34 cellular contexts compared by ENCODE assay signal in the genomic region with DNA sequence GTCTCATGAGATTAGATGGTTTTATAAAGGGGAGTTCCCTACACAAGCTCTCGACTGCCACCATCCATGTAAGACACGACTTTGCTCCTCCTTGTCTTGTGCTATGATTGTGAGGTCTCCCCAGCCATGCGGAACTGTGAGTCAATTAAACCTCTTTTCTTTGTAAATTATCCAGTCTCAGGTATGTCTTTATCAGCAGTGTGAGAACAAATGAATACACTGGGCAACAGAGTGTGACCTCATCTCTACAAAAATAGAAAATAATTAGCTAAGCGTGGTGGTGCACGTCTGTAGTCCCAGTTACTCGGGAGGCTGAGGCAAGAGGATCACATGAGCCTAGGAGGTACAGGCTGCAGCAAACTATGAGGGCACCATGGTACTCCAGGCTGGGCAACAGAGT.
"Had no signal": no experiment of that assay in that cellular context is flagged by ENCODE, and none has a peak within 500 bp of the region (broad histone marks: within the 10 kb centered on the region; RNA-seq: fewer than 3 reads in every experiment).

No MANE protein-coding gene starts in this region.

- DNase-seq: activated CD4-positive, alpha-beta T cell treated with anti-CD3 and anti-CD28 coated beads for 36 hours; activated CD4-positive, alpha-beta T cell treated with anti-CD3 and anti-CD28 coated beads, Interleukin-2, amount 10 ng/mL, durations not matched to agents 7 days and 5 days; activated CD4-positive, alpha-beta T cell treated with anti-CD3 and anti-CD28 coated beads, Interleukin-2, amount 50 U/mL, for 48 hours; activated CD8-positive, alpha-beta memory T cell treated with anti-CD3 and anti-CD28 coated beads for 24 hours; activated CD8-positive, alpha-beta memory T cell treated with anti-CD3 and anti-CD28 coated beads, Interleukin-2, amount 10 ng/mL, durations not matched to agents 7 days and 5 days; activated CD8-positive, alpha-beta memory T cell treated with anti-CD3 and anti-CD28 coated beads, Interleukin-2, amount 50 U/mL, for 48 hours; activated effector memory CD4-positive, alpha-beta T cell treated with Interleukin-2 at 50 U/mL for 16 hours; activated naive CD4-positive, alpha-beta T cell treated with anti-CD3 and anti-CD28 coated beads, Interleukin-2, amount 50 U/mL, for 16 hours; activated T-cell treated with anti-CD3 and anti-CD28 coated beads, Interleukin-2, amount 50 U/mL, for 48 hours; anterior cingulate cortex; caudate nucleus; cerebellar nuclear complex; NCI-H1092 treated with DMSO at 0.1 percent for 48 hours; NCI-H1417; NCI-H146; NCI-H187; NCI-H2029 treated with DMSO at 0.1 percent for 48 hours; NCI-H2107; NCI-H2171 treated with DMSO at 0.1 percent for 48 hours; NCI-H2227 treated with DMSO at 0.1 percent for 48 hours; NCI-H446 treated with DMSO at 0.1 percent for 48 hours; NCI-H524; NCI-H748 treated with DMSO at 0.1 percent for 48 hours; NK-92 treated with Interleukin-12 subunit alpha and Interleukin-12 subunit beta, amount 100 ng/mL, for 24 hours; PC-3; Peyer's patch; RPMI8226; SIG-M5; T-cell had no signal

- H3K27ac Mint-ChIP-seq: activated CD4-positive, alpha-beta T cell treated with anti-CD3 and anti-CD28 coated beads for 36 hours; activated CD4-positive, alpha-beta T cell treated with anti-CD3 and anti-CD28 coated beads, Interleukin-2, amount 10 ng/mL, durations not matched to agents 7 days and 5 days; activated CD8-positive, alpha-beta memory T cell treated with anti-CD3 and anti-CD28 coated beads, Interleukin-2, amount 10 ng/mL, durations not matched to agents 7 days and 5 days; brain; T-cell; T-helper 2 cell treated with Interferon-gamma antibody and Interleukin-4, amounts not matched to agents 5 μg/mL and 100 μg/mL, for 36 hours had no signal

- H3K4me3 Mint-ChIP-seq: activated CD4-positive, alpha-beta T cell treated with anti-CD3 and anti-CD28 coated beads for 36 hours; activated CD4-positive, alpha-beta T cell treated with anti-CD3 and anti-CD28 coated beads, Interleukin-2, amount 10 ng/mL, durations not matched to agents 7 days and 5 days; activated CD8-positive, alpha-beta memory T cell treated with anti-CD3 and anti-CD28 coated beads, Interleukin-2, amount 10 ng/mL, durations not matched to agents 7 days and 5 days; brain; T-cell; T-helper 2 cell treated with Interferon-gamma antibody and Interleukin-4, amounts not matched to agents 5 μg/mL and 100 μg/mL, for 36 hours had no signal

- H3K4me1 Mint-ChIP-seq: activated CD4-positive, alpha-beta T cell treated with anti-CD3 and anti-CD28 coated beads for 36 hours; activated CD4-positive, alpha-beta T cell treated with anti-CD3 and anti-CD28 coated beads, Interleukin-2, amount 10 ng/mL, durations not matched to agents 7 days and 5 days; activated CD8-positive, alpha-beta memory T cell treated with anti-CD3 and anti-CD28 coated beads, Interleukin-2, amount 10 ng/mL, durations not matched to agents 7 days and 5 days; brain; T-cell had no signal

- H3K9me3 Mint-ChIP-seq: activated CD4-positive, alpha-beta T cell treated with anti-CD3 and anti-CD28 coated beads, Interleukin-2, amount 10 ng/mL, durations not matched to agents 7 days and 5 days; brain; T-cell; T-helper 2 cell treated with Interferon-gamma antibody and Interleukin-4, amounts not matched to agents 5 μg/mL and 100 μg/mL, for 36 hours had no signal

- H3K27me3 Mint-ChIP-seq: activated CD4-positive, alpha-beta T cell treated with anti-CD3 and anti-CD28 coated beads for 36 hours; activated CD4-positive, alpha-beta T cell treated with anti-CD3 and anti-CD28 coated beads, Interleukin-2, amount 10 ng/mL, durations not matched to agents 7 days and 5 days; activated CD8-positive, alpha-beta memory T cell treated with anti-CD3 and anti-CD28 coated beads, Interleukin-2, amount 10 ng/mL, durations not matched to agents 7 days and 5 days; brain; T-cell had no signal

- ATAC-seq: activated CD4-positive, alpha-beta T cell treated with anti-CD3 and anti-CD28 coated beads for 36 hours; activated CD4-positive, CD25-positive, alpha-beta regulatory T cell treated with anti-CD3 and anti-CD28 coated beads, Interleukin-2, amount 50 U/mL, for 24 hours; activated CD8-positive, alpha-beta memory T cell treated with anti-CD3 and anti-CD28 coated beads, Interleukin-2, amount 10 ng/mL, durations not matched to agents 7 days and 5 days; K562; PC-3; SK-N-SH treated with all-trans-retinoic acid at 6 μM for 48 hours; T-cell had no signal
